In the genomic region with DNA sequence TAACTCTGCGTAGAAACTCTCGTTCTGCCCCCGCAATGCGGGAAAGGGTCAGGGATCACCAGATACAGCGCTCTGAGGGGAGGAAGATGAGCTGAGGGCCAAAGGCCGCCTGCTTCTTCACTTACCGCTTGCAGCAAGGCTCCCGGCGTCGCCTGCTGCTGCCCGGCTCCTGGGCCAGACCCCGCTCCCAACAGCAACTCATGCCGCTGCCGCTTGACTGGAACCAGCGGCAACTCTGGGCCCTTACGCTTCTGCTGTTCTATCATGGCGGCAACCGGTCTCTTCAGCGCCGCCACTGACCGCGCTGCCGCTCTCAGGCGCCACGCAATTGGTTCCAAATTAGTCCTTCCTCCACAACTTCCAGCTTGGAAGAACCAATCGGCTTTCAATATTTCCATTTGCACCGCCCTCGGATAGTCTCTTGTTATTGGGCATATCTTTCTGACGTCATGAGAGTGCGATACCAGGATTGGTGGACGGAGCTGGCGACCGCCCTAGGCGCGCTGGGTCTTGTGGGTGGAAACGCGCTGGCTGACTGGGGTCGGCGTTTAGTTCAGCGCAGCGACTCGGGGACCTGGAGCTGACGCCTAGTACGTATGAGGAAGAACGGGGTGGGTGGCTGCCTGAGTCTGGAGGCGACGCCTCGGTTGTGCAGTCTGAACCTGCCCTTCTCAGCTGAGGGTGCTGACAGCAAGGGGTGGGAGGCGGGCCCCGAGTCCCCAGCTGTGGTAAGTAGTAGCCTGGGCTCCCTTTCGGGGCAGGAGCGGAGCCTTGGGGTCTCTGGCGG, we compare ENCODE assay signal across 8 cellular contexts. TPM values are rescaled to one million over a fixed set of nuclear protein-coding genes. Genes with fewer than 3 reads are reported as not detected.
A peak's percentile ranks its signal among the peaks of the same experiment; 100 is the strongest.
DNase-seq lines count a peak whose midpoint lies in the region; ATAC-seq and TF ChIP-seq lines count a peak whose summit lies in the region.

A gene (minus strand): TSS at position 303 of the 787 bp plus-strand sequence. CDS start 37 bp downstream, at position 266.
A gene with protein sequence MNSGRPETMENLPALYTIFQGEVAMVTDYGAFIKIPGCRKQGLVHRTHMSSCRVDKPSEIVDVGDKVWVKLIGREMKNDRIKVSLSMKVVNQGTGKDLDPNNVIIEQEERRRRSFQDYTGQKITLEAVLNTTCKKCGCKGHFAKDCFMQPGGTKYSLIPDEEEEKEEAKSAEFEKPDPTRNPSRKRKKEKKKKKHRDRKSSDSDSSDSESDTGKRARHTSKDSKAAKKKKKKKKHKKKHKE (plus strand): TSS at position 547 of the 787 bp plus-strand sequence. CDS start 13,067 bp downstream, outside the sequence.

- no peaks in the 10 kb centered on the region for H3K9me3 Mint-ChIP-seq in CD14-positive monocyte

- peak within 1 kb of the TSS; percentile 68 to 84 for H3K9ac ChIP-seq in liver (ENCODE audit: low read depth in 1 of 2, low read length in 2 of 2)

- peak; percentile 96 for DNase-seq in CD14-positive monocyte (ENCODE audit: low spot score)
- DNase-seq in NCI-H748 treated with DMSO at 0.1 percent for 48 hours (lab: John Stamatoyannopoulos, UW): peak; percentile 95
- DNase-seq in activated CD4-positive, alpha-beta T cell treated with anti-CD3 and anti-CD28 coated beads, Interleukin-2, amount 50 U/mL, for 4 hours: peak; percentile 91 to 93
- DNase-seq in dorsolateral prefrontal cortex: peak; percentile 80 to 97 (median 94)
- peak; percentile 81 to 96 for DNase-seq in stimulated activated CD4-positive, alpha-beta T cell treated with anti-CD3 and anti-CD28 coated beads, Interleukin-4, amount 100 ng/mL, for 4 hours

- peaks cover 5 to 13% (median 9%) of the 10 kb centered on the region in 4 donors for H3K36me3 ChIP-seq in liver (ENCODE audit: control insufficient read depth in 4 of 4, insufficient read depth in 3 of 4, low read depth in 1 of 4, low read length in 3 of 4)

- peak; percentile 6 to 38 for TF ChIP-seq RAD21 in liver (IDR thresholded peaks at IDR 0.05)

- H3K9me3 ChIP-seq in liver (ENCODE audit: control insufficient read depth in 4 of 4, low read length in 3 of 4): no peaks in the 10 kb centered on the region

- H3K4me1 ChIP-seq in liver (ENCODE audit: control insufficient read depth in 4 of 4, insufficient read depth in 4 of 4, low read length in 3 of 4): peaks cover 3 to 24% (median 16%) of the 10 kb centered on the region in 4 donors

- peaks cover 11% of the 10 kb centered on the region for H3K4me1 Mint-ChIP-seq in CD14-positive monocyte

- H3K4me3 Mint-ChIP-seq in CD14-positive monocyte: no peak within 1 kb of the TSS

- intact Hi-C loops in CD14-positive monocyte (cut with micrococcal nuclease): loop anchor here in 1 of 2 donors (10.0 kb wide), 1 partner anchor 488 kb away; no protein-coding TSS in a partner anchor
- intact Hi-C loops in dorsolateral prefrontal cortex (cut with DNase I): loop anchor here (5.0 to 10.0 kb wide), 5 partner anchors 62 to 232 kb away; a partner anchor contains a TSS

- H3K4me3 ChIP-seq in dorsolateral prefrontal cortex (peak within 1 kb of the TSS; percentile 55 to 100 (median 94)), liver (ENCODE audit: low read depth in 1 of 3, low read length in 3 of 3) (peak within 1 kb of the TSS; percentile 76 to 100 (median 99))

- TF ChIP-seq CTCF in CD14-positive monocyte (IDR thresholded peaks at IDR 0.05) (no peak), dorsolateral prefrontal cortex (IDR thresholded peaks at IDR 0.05 in 54 of 56, conservative IDR thresholded peaks at IDR 0.05 in 2 of 56; ENCODE audit: low read depth in 1 of 56, partially characterized antibody in 56 of 56) (peak in 54 of 56 donors; percentile 17 to 76 (median 48)), liver (IDR thresholded peaks at IDR 0.05; ENCODE audit: low read depth, low read length, missing input control) (no peak)

- peak; percentile 92 for ATAC-seq in GM19372 (IDR thresholded peaks at IDR 0.05; ENCODE audit: low read depth, unreplicated experiment)
- peak; percentile 98 for ATAC-seq in HG03558 (IDR thresholded peaks at IDR 0.05; ENCODE audit: extremely low read depth, unreplicated experiment)

- WGBS in liver: under 1% methylated on average over 53 of the region's 53 CpGs

- H3K36me3 Mint-ChIP-seq in CD14-positive monocyte: peaks cover 26 to 37% of the 10 kb centered on the region in 2 donors

- H3K27me3 Mint-ChIP-seq in CD14-positive monocyte (ENCODE audit: low read depth in 3 of 3): no peaks in the 10 kb centered on the region

- peak within 1 kb of the TSS in 3 of 7 donors; percentile 10 to 47 (median 12) for H3K27ac Mint-ChIP-seq in CD14-positive monocyte

- H3K27ac ChIP-seq in dorsolateral prefrontal cortex: peak within 1 kb of the TSS in 58 of 59 donors; percentile 8 to 97 (median 86)
- peak within 1 kb of the TSS; percentile 81 to 89 for H3K27ac ChIP-seq in liver (ENCODE audit: low read depth in 1 of 2, low read length in 2 of 2)

- H3K27me3 ChIP-seq in dorsolateral prefrontal cortex: no peaks in the 10 kb centered on the region
- no peaks in the 10 kb centered on the region for H3K27me3 ChIP-seq in liver (ENCODE audit: control insufficient read depth in 4 of 4, insufficient read depth in 4 of 4, low read length in 3 of 4)

TF ChIP-seq in liver, 16 proteins besides CTCF, POLR2A, EP300 and RAD21:
- TF ChIP-seq HNF4G (IDR thresholded peaks at IDR 0.05): no peak
- no peak for TF ChIP-seq FOXA2 (IDR thresholded peaks at IDR 0.05)
- TF ChIP-seq, protein P1, sequence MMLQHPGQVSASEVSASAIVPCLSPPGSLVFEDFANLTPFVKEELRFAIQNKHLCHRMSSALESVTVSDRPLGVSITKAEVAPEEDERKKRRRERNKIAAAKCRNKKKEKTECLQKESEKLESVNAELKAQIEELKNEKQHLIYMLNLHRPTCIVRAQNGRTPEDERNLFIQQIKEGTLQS (IDR thresholded peaks at IDR 0.05): no peak
- peak in 1 of 2 donors; percentile 18 for TF ChIP-seq HNF4A (conservative IDR thresholded peaks at IDR 0.05)
- TF ChIP-seq EGR1 (IDR thresholded peaks at IDR 0.05; ENCODE audit: low read depth in 2 of 2): peak in 1 of 2 donors; percentile 48
- peak in 1 of 2 donors; percentile 85 for TF ChIP-seq GABPA (IDR thresholded peaks at IDR 0.05 in 1 of 2, conservative IDR thresholded peaks at IDR 0.05 in 1 of 2)
- TF ChIP-seq JUND (IDR thresholded peaks at IDR 0.05): no peak
- TF ChIP-seq YY1 (IDR thresholded peaks at IDR 0.05): peak; percentile 98
- TF ChIP-seq, protein P2, sequence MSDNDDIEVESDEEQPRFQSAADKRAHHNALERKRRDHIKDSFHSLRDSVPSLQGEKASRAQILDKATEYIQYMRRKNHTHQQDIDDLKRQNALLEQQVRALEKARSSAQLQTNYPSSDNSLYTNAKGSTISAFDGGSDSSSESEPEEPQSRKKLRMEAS (IDR thresholded peaks at IDR 0.05): peak; percentile 60
- TF ChIP-seq, protein P3, sequence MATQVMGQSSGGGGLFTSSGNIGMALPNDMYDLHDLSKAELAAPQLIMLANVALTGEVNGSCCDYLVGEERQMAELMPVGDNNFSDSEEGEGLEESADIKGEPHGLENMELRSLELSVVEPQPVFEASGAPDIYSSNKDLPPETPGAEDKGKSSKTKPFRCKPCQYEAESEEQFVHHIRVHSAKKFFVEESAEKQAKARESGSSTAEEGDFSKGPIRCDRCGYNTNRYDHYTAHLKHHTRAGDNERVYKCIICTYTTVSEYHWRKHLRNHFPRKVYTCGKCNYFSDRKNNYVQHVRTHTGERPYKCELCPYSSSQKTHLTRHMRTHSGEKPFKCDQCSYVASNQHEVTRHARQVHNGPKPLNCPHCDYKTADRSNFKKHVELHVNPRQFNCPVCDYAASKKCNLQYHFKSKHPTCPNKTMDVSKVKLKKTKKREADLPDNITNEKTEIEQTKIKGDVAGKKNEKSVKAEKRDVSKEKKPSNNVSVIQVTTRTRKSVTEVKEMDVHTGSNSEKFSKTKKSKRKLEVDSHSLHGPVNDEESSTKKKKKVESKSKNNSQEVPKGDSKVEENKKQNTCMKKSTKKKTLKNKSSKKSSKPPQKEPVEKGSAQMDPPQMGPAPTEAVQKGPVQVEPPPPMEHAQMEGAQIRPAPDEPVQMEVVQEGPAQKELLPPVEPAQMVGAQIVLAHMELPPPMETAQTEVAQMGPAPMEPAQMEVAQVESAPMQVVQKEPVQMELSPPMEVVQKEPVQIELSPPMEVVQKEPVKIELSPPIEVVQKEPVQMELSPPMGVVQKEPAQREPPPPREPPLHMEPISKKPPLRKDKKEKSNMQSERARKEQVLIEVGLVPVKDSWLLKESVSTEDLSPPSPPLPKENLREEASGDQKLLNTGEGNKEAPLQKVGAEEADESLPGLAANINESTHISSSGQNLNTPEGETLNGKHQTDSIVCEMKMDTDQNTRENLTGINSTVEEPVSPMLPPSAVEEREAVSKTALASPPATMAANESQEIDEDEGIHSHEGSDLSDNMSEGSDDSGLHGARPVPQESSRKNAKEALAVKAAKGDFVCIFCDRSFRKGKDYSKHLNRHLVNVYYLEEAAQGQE (IDR thresholded peaks at IDR 0.05): peak; percentile 15
- peak; percentile 65 for TF ChIP-seq TAF1 (conservative IDR thresholded peaks at IDR 0.05)
- peak; percentile 25 to 30 for TF ChIP-seq RXRA (IDR thresholded peaks at IDR 0.05)
- peak; percentile 74 for TF ChIP-seq NR2F2 (IDR thresholded peaks at IDR 0.05)
- TF ChIP-seq, protein P4, sequence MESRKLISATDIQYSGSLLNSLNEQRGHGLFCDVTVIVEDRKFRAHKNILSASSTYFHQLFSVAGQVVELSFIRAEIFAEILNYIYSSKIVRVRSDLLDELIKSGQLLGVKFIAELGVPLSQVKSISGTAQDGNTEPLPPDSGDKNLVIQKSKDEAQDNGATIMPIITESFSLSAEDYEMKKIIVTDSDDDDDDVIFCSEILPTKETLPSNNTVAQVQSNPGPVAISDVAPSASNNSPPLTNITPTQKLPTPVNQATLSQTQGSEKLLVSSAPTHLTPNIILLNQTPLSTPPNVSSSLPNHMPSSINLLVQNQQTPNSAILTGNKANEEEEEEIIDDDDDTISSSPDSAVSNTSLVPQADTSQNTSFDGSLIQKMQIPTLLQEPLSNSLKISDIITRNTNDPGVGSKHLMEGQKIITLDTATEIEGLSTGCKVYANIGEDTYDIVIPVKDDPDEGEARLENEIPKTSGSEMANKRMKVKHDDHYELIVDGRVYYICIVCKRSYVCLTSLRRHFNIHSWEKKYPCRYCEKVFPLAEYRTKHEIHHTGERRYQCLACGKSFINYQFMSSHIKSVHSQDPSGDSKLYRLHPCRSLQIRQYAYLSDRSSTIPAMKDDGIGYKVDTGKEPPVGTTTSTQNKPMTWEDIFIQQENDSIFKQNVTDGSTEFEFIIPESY (IDR thresholded peaks at IDR 0.05): no peak
- TF ChIP-seq SP1 (IDR thresholded peaks at IDR 0.05): peak; percentile 94
- TF ChIP-seq FOXA1 (IDR thresholded peaks at IDR 0.05): no peak

RNA-seq across cellular contexts. Expression of the first gene that starts in this region (rescaled TPM):
- polyA plus RNA-seq in CD14-positive monocyte (10 to 100 TPM; 50.9 to 56.4 TPM), liver (10 to 100 TPM; 12.3 to 12.7 TPM)
- total RNA-seq in dorsolateral prefrontal cortex (10 to 100 TPM; 28.0 to 64.2 (median 38.5) TPM), liver (10 to 100 TPM; 26.9 to 74.3 TPM)

RNA-seq across cellular contexts. Expression of the second gene that starts in this region (rescaled TPM):
- 10 to 100 TPM; 29.3 to 32.3 TPM for polyA plus RNA-seq in CD14-positive monocyte
- 10 to 100 TPM; 27.3 to 71.7 (median 48.5) TPM for total RNA-seq in dorsolateral prefrontal cortex
- total RNA-seq in liver: 1 to 10 TPM; 7.4 to 9.0 TPM
- 10 to 100 TPM in 1 of 2 donors, 1 to 10 TPM in 1; 9.4 to 15.1 TPM for polyA plus RNA-seq in liver

Comparison
In these comparisons a context has a peak if more than half of its experiments do, and no peak if none do; other contexts are left out.
1. Peak in every context shown above with its lines: DNase-seq, ATAC-seq, H3K4me3 ChIP-seq and H3K27ac ChIP-seq.
2. CTCF ChIP-seq: peak in dorsolateral prefrontal cortex (54 of 56); none in CD14-positive monocyte (single experiment) and liver (single experiment).